14 cellular contexts compared by ENCODE assay signal in the genomic region with DNA sequence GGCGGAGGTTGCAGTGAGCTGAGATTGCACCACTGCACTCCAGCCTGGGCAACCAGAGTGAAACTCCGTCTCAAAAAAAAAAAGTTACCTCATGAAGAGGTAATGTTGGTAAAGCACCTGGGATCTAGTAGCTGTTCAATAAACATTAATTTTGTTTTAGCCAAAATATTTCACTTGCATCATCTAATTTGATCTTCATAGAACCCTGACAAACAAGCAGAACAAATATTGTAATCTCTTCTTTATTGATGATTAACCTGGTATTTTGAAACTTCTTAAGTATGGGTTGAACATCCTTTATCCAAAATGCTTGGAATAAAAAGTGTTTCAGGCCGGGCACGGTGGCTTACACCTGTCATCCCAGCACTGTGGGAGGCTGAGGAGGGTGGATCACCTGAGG.
"Had no signal": no experiment of that assay in that cellular context is flagged by ENCODE, and none has a peak within 500 bp of the region (broad histone marks: within the 10 kb centered on the region; RNA-seq: fewer than 3 reads in every experiment).

No MANE protein-coding gene starts in this region.

- ATAC-seq: esophagus mucosa, left cardiac atrium, right cardiac atrium had no signal

- H3K9me3 Mint-ChIP-seq: nephron; T-helper 2 cell treated with Interferon-gamma antibody and Interleukin-4, amounts not matched to agents 5 μg/mL and 100 μg/mL, for 36 hours had no signal

- H3K27me3 Mint-ChIP-seq: progenitor cell of endocrine pancreas had no signal

- H3K4me3 Mint-ChIP-seq: nephron; T-helper 2 cell treated with Interferon-gamma antibody and Interleukin-4, amounts not matched to agents 5 μg/mL and 100 μg/mL, for 36 hours had no signal

- H3K27ac Mint-ChIP-seq: nephron, progenitor cell of endocrine pancreas had no signal

- DNase-seq: activated CD4-positive, CD25-positive, alpha-beta regulatory T cell treated with anti-CD3 and anti-CD28 coated beads, Interleukin-2, amount 50 U/mL, for 72 hours; activated gamma-delta T cell treated with Interleukin-2 at 50 U/mL for 16 hours; brain microvascular endothelial cell; dorsolateral prefrontal cortex; left cardiac atrium; occipital lobe; right cardiac atrium; SHP77 treated with DMSO at 0.1 percent for 48 hours; stimulated activated naive CD4-positive, alpha-beta T cell; upper lobe of left lung had no signal
